ENCODE assay signal across 7 cellular contexts in genomic region chrX:151631822-151632221, GRCh38.
"Had no signal": no experiment of that assay in that cellular context is flagged by ENCODE, and none has a peak within 500 bp of the region (broad histone marks: within the 10 kb centered on the region; RNA-seq: fewer than 3 reads in every experiment).

No MANE protein-coding gene starts in this region.

- H3K9ac ChIP-seq: KMS-11 had no signal

- H3K27ac ChIP-seq: HL-60, KMS-11 had no signal

- H3K4me2 ChIP-seq: KMS-11 had no signal

- DNase-seq: IMR-90, KBM-7, KG1 had no signal

- ATAC-seq: HepG2 had no signal

- FAIRE-seq: HepG2, HTR-8/SVneo had no signal
